24 cellular contexts compared by ENCODE assay signal in the genomic region with DNA sequence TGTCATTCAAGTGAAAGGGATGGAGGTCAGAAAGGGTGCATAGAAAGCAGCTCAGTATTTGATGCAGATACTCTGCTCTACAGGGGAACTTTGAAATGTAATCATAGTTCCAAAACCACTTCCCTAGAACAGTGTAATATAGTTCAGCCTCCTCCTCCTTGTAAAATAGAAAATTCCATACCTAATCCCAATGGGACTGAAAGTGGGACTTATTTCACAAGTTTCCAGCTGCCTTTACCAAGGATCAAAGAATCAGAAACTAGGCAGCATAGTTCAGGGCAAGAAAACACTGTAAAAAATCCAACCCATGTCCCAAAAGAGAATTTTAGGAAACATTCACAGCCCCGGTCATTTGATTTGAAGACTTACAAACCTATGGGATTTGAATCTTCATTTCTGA. TPM values are rescaled to one million over a fixed set of nuclear protein-coding genes. Genes with fewer than 3 reads are reported as not detected.
A peak's percentile ranks its signal among the peaks of the same experiment; 100 is the strongest.
DNase-seq lines count a peak whose midpoint lies in the region; ATAC-seq and TF ChIP-seq lines count a peak whose summit lies in the region.
"Had no signal": no experiment of that assay in that cellular context is flagged by ENCODE, and none has a peak within 500 bp of the region (broad histone marks: within the 10 kb centered on the region; RNA-seq: fewer than 3 reads in every experiment).

No MANE protein-coding gene starts in this region.

- peak; percentile 15 for DNase-seq in LHCN-M2 (ENCODE audit: low read depth)
- no peak for DNase-seq in epithelial cell of prostate (ENCODE audit: low read depth, low spot score)
- no peak for DNase-seq in osteoblast (ENCODE audit: insufficient read length, low spot score, missing footprints)
- DNase-seq in activated T-helper 2 cell treated with anti-CD3 and anti-CD28 coated beads, Interferon-gamma antibody, Interleukin-2, Interleukin-4, amounts not matched to agents 10 μg/mL and 5 μg/mL and 100 μg/mL, durations not matched to agents 14 hours and 24 hours and 36 hours (ENCODE audit: low spot score) = no peak
- DNase-seq: BE2C, Calu3, DND-41, KBM-7, MG63, NCI-H2029, NCI-H446, NCI-H524 treated with DMSO at 0.1 percent for 48 hours, NCI-H774, PC-3, Right ventricle myocardium superior had no signal

- H3K27ac ChIP-seq in epithelial cell of prostate (peak overlapping the region; percentile 89), osteoblast (ENCODE audit: low read depth, low read length) (no peak overlapping the region)

- peaks cover 32% of the 10 kb centered on the region for H3K36me3 ChIP-seq in osteoblast (ENCODE audit: insufficient read depth, low read length)

- H3K4me3 ChIP-seq in osteoblast (ENCODE audit: insufficient read depth, low read length) = no peak overlapping the region
- H3K4me3 ChIP-seq: MG63 had no signal

- ATAC-seq in HG02571 (IDR thresholded peaks at IDR 0.05; ENCODE audit: unreplicated experiment) (no peak), HG03442 (IDR thresholded peaks at IDR 0.05; ENCODE audit: unreplicated experiment) (no peak)
- no peak for ATAC-seq in activated CD4-positive, CD25-positive, alpha-beta regulatory T cell treated with anti-CD3 and anti-CD28 coated beads, Interleukin-2, amount 50 U/mL, for 24 hours
- ATAC-seq: HCT116, PC-3 had no signal

- H3K27me3 Mint-ChIP-seq in activated T-helper 2 cell treated with anti-CD3 and anti-CD28 coated beads, Interferon-gamma antibody, Interleukin-2, Interleukin-4, amounts not matched to agents 10 μg/mL and 5 μg/mL and 100 μg/mL, durations not matched to agents 14 hours and 24 hours and 36 hours (ENCODE audit: low read depth) = no peaks in the 10 kb centered on the region

- no peaks in the 10 kb centered on the region for H3K79me2 ChIP-seq in osteoblast (ENCODE audit: insufficient read depth, low read length)

- no peak overlapping the region for H3K4me3 Mint-ChIP-seq in activated T-helper 2 cell treated with anti-CD3 and anti-CD28 coated beads, Interferon-gamma antibody, Interleukin-2, Interleukin-4, amounts not matched to agents 10 μg/mL and 5 μg/mL and 100 μg/mL, durations not matched to agents 14 hours and 24 hours and 36 hours (ENCODE audit: low read depth)
- H3K4me3 Mint-ChIP-seq: CD14-positive monocyte had no signal

- H4K20me1 ChIP-seq in osteoblast (ENCODE audit: insufficient read depth, low read length) = no peaks in the 10 kb centered on the region

- peaks cover 61% of the 10 kb centered on the region for H3K4me1 Mint-ChIP-seq in activated T-helper 2 cell treated with anti-CD3 and anti-CD28 coated beads, Interferon-gamma antibody, Interleukin-2, Interleukin-4, amounts not matched to agents 10 μg/mL and 5 μg/mL and 100 μg/mL, durations not matched to agents 14 hours and 24 hours and 36 hours (ENCODE audit: low read depth)

- peaks cover 30% of the 10 kb centered on the region for H3K4me1 ChIP-seq in osteoblast (ENCODE audit: insufficient read depth, low read length)
- H3K4me1 ChIP-seq: BE2C had no signal

- no peaks in the 10 kb centered on the region for H3K9me3 ChIP-seq in osteoblast (ENCODE audit: low read depth, low read length)
- H3K9me3 ChIP-seq: BE2C, MG63 had no signal

- peaks cover 61% of the 10 kb centered on the region for H3K36me3 Mint-ChIP-seq in activated T-helper 2 cell treated with anti-CD3 and anti-CD28 coated beads, Interferon-gamma antibody, Interleukin-2, Interleukin-4, amounts not matched to agents 10 μg/mL and 5 μg/mL and 100 μg/mL, durations not matched to agents 14 hours and 24 hours and 36 hours (ENCODE audit: low read depth)

- no peak for TF ChIP-seq CTCF in osteoblast (IDR thresholded peaks at IDR 0.05; ENCODE audit: extremely low read depth, low read depth, low read length)

- no peak overlapping the region for H3K27ac Mint-ChIP-seq in activated T-helper 2 cell treated with anti-CD3 and anti-CD28 coated beads, Interferon-gamma antibody, Interleukin-2, Interleukin-4, amounts not matched to agents 10 μg/mL and 5 μg/mL and 100 μg/mL, durations not matched to agents 14 hours and 24 hours and 36 hours
- H3K27ac Mint-ChIP-seq: CD14-positive monocyte had no signal

- H3K27me3 ChIP-seq in osteoblast (ENCODE audit: insufficient read depth, low read length) = no peaks in the 10 kb centered on the region
- H3K27me3 ChIP-seq: BE2C, MG63 had no signal

- no peaks in the 10 kb centered on the region for H3K9me3 Mint-ChIP-seq in activated T-helper 2 cell treated with anti-CD3 and anti-CD28 coated beads, Interferon-gamma antibody, Interleukin-2, Interleukin-4, amounts not matched to agents 10 μg/mL and 5 μg/mL and 100 μg/mL, durations not matched to agents 14 hours and 24 hours and 36 hours

- peak overlapping the region; percentile 16 for H3K4me2 ChIP-seq in osteoblast (ENCODE audit: insufficient read depth, low read length)

- no peak overlapping the region for H2AFZ ChIP-seq in osteoblast (ENCODE audit: low read length)

- intact Hi-C loops in activated T-helper 2 cell treated with anti-CD3 and anti-CD28 coated beads, Interferon-gamma antibody, Interleukin-2, Interleukin-4, amounts not matched to agents 10 μg/mL and 5 μg/mL and 100 μg/mL, durations not matched to agents 14 hours and 24 hours and 36 hours (cut with micrococcal nuclease) = loop anchor here (2.0 to 10.0 kb wide), 3 partner anchors 53 to 455 kb away; partner anchors contain the start of genes COL9A2 and NFYC

RNA-seq across cellular contexts. Expression of gene TMCO2, which starts 8.1 kb away (rescaled TPM):
- total RNA-seq in LHCN-M2 (2014; rRNA removed) = not detected in 2 replicates
- not detected for polyA plus RNA-seq in LHCN-M2 (2012)
- not detected in 2 replicates for total RNA-seq in osteoblast
- not detected in 2 replicates for total RNA-seq in activated T-helper 2 cell treated with anti-CD3 and anti-CD28 coated beads, Interferon-gamma antibody, Interleukin-2, Interleukin-4, amounts not matched to agents 10 μg/mL and 5 μg/mL and 100 μg/mL, durations not matched to agents 14 hours and 24 hours and 36 hours
- total RNA-seq: A673, Calu3, H4, HT1080, PC-3, Right ventricle myocardium superior, SK-MEL-5 had no signal
- polyA plus RNA-seq: CD14-positive monocyte had no signal

RNA-seq across cellular contexts. Expression of gene ZMPSTE24, which starts 18.4 kb away (rescaled TPM):
- total RNA-seq in LHCN-M2 (2014; rRNA removed) (53.0 and 56.5 TPM in 2 replicates), osteoblast (72.4 and 77.2 TPM in 2 replicates)
- 19.0 TPM for polyA plus RNA-seq in LHCN-M2 (2012)
- 48.2 TPM in 2 replicates for total RNA-seq in activated T-helper 2 cell treated with anti-CD3 and anti-CD28 coated beads, Interferon-gamma antibody, Interleukin-2, Interleukin-4, amounts not matched to agents 10 μg/mL and 5 μg/mL and 100 μg/mL, durations not matched to agents 14 hours and 24 hours and 36 hours
